1 cellular context compared by ENCODE assay signal in the genomic region with DNA sequence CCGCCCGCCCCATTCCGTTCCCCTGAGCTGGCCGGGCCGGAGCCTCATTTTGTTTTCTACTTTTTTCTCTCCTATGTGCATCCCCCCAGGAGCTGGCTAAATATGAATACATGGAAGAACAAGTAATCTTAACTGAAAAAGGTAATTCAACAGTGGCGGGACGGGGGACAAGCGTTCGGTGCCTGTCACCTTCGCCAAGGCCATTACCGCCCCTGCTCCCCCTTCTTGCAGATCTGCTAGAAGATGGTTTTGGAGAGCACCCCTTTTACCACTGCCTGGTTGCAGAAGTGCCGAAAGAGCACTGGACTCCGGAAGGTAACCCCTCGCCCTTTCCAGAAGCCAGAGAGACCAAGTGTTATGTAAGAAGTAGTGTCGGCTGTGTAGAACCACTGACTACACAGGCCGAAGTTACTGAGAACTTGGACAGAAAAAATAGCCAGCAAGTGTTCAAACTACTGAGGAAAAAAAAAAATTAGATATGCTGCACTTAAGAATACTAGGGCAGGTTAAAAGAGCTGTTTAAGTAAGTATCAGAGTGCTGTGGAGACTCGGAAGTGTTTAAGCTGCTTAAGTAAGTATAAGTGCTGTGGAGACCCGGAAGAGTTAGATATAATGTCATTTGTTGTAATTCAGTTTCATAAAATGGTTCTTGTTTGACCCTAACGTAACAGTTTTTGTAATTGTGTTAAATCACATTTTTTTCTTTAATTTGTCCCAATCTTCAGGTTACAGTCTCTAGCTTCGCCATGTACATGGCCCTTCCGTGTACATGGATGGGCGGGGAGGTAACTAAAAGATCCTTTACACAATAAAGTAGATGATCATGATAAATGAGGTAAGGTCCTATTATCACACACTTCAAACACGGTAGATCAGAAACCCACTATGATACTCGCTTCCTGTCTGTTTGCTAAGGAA.
TF ChIP-seq lines count a peak whose summit lies in the region.

No MANE protein-coding gene starts in this region.

TF ChIP-seq in H1, 55 proteins besides CTCF, POLR2A, EP300 and RAD21:
- TF ChIP-seq ZNF274 (IDR thresholded peaks at IDR 0.05; ENCODE audit: borderline replicate concordance, extremely low read depth, low read length) (no peak), BACH1 (IDR thresholded peaks at IDR 0.05; ENCODE audit: low read length) (no peak), SAP30 (IDR thresholded peaks at IDR 0.05; ENCODE audit: insufficient read depth, insufficient replicate concordance, low read length) (no peak), RBBP5 (IDR thresholded peaks at IDR 0.05; ENCODE audit: borderline replicate concordance, low read depth, low read length) (no peak), BCL11A (IDR thresholded peaks at IDR 0.05; ENCODE audit: low read depth in 2 of 2, low read length in 2 of 2) (no peak), SP2 (IDR thresholded peaks at IDR 0.05; ENCODE audit: low read length) (no peak), KDM5A (IDR thresholded peaks at IDR 0.05; ENCODE audit: low read length) (no peak), SP1 (IDR thresholded peaks at IDR 0.05; ENCODE audit: low read depth, low read length) (no peak), JUND (IDR thresholded peaks at IDR 0.05; ENCODE audit: low read length) (no peak)
